8 cellular contexts compared by ENCODE assay signal in genomic region chr19:33194884-33195710, GRCh38. TPM values are rescaled to one million over a fixed set of nuclear protein-coding genes. Genes with fewer than 3 reads are reported as not detected.
A peak's percentile ranks its signal among the peaks of the same experiment; 100 is the strongest.
DNase-seq lines count a peak whose midpoint lies in the region; ATAC-seq and TF ChIP-seq lines count a peak whose summit lies in the region.

No MANE protein-coding gene starts in this region.

- no peak for TF ChIP-seq POLR2A in Peyer's patch (IDR thresholded peaks at IDR 0.05)

- H3K36me3 ChIP-seq in Peyer's patch: peaks cover 0 to 5% (median 0%) of the 10 kb centered on the region in 3 donors

- peak overlapping the region in 3 of 4 donors; percentile 17 to 62 (median 58) for H3K27ac ChIP-seq in Peyer's patch

- TF ChIP-seq CTCF in Peyer's patch (IDR thresholded peaks at IDR 0.05) (no peak), fibroblast of pulmonary artery (IDR thresholded peaks at IDR 0.05; ENCODE audit: low read length, missing control alignments) (no peak), omental fat pad (IDR thresholded peaks at IDR 0.05) (no peak)

- ATAC-seq in omental fat pad (ENCODE audit: low FRiP score) (peak; percentile 41), HG03342 (IDR thresholded peaks at IDR 0.05; ENCODE audit: unreplicated experiment) (no peak), HG03354 (IDR thresholded peaks at IDR 0.05; ENCODE audit: poor library complexity, severe bottlenecking, unreplicated experiment) (no peak)

- H3K4me3 ChIP-seq in Peyer's patch: peak overlapping the region; percentile 29 to 74 (median 56)
- peak overlapping the region; percentile 63 for H3K4me3 ChIP-seq in fibroblast of pulmonary artery (replicated peaks; ENCODE audit: low read depth, low read length)

- DNase-seq in GM03348 (ENCODE audit: low spot score): peak; percentile 83
- no peak for DNase-seq in Peyer's patch
- peak; percentile 53 for DNase-seq in fibroblast of pulmonary artery (ENCODE audit: low read depth)
- DNase-seq in omental fat pad (ENCODE audit: low spot score): no peak
- DNase-seq in SKM-1 treated with dmso at 0.1 percent for 144 hours (lab: John Stamatoyannopoulos, UW; ENCODE audit: unreplicated experiment): no peak
- no peak for DNase-seq in DMS153 (lab: John Stamatoyannopoulos, UW)

- H3K4me1 ChIP-seq in Peyer's patch: peaks cover 0 to 13% (median 4%) of the 10 kb centered on the region in 4 donors

- H3K27me3 ChIP-seq in Peyer's patch: no peaks in the 10 kb centered on the region

- H3K9me3 ChIP-seq in Peyer's patch: no peaks in the 10 kb centered on the region

RNA-seq across cellular contexts. Expression of gene LRP3, which starts 1.0 kb away (rescaled TPM):
- total RNA-seq in Peyer's patch: 10 to 100 TPM in 1 of 4 donors, 1 to 10 TPM in 3; 6.7 to 25.6 (median 7.8) TPM
- 10 to 100 TPM; 19.1 to 61.8 (median 28.3) TPM for total RNA-seq in omental fat pad

RNA-seq across cellular contexts. Expression of gene SLC7A10, which starts 30.6 kb away (rescaled TPM):
- total RNA-seq in Peyer's patch (not detected), omental fat pad (100 to 1,000 TPM in 1 of 4 donors, 10 to 100 TPM in 3; 12.9 to 150 (median 33.1) TPM)

Comparison
In these comparisons a context has a peak if more than half of its experiments do, and no peak if none do; other contexts are left out.
1. DNase-seq: peak in GM03348 (single experiment) and fibroblast of pulmonary artery (single experiment); none in Peyer's patch (0 of 3), omental fat pad (single experiment), SKM-1 treated with dmso at 0.1 percent for 144 hours (single experiment) and DMS153 (single experiment).
2. RNA of gene SLC7A10, which starts 30.6 kb away (total RNA-seq): 12.9 to 150 TPM in omental fat pad; not detected in Peyer's patch; every median in the first group is over 10 times any median in the second.